9 cellular contexts compared by ENCODE assay signal in genomic region chr2:85924522-85924921, GRCh38. TPM values are rescaled to one million over a fixed set of nuclear protein-coding genes. Genes with fewer than 3 reads are reported as not detected.
A peak's percentile ranks its signal among the peaks of the same experiment; 100 is the strongest.
DNase-seq lines count a peak whose midpoint lies in the region; TF ChIP-seq lines count a peak whose summit lies in the region.
"Had no signal": no experiment of that assay in that cellular context is flagged by ENCODE, and none has a peak within 500 bp of the region (broad histone marks: within the 10 kb centered on the region; RNA-seq: fewer than 3 reads in every experiment).

No MANE protein-coding gene starts in this region.

- H4K20me1 ChIP-seq in BLaER1 treated with 17β-estradiol and CSF1 and Interleukin-3, amounts not matched to agents 10 nM and 100 nM = no peaks in the 10 kb centered on the region

- H3K9me3 Mint-ChIP-seq in progenitor cell of endocrine pancreas (ENCODE audit: low read depth) (no peaks in the 10 kb centered on the region), type B pancreatic cell (no peaks in the 10 kb centered on the region)

- POLR2A ChIA-PET in RWPE1 (lab: Yijun Ruan, JAX; ENCODE audit: low non-redundant PET) = no interaction called here

- H3K4me2 ChIP-seq in BLaER1 treated with 17β-estradiol and CSF1 and Interleukin-3, amounts not matched to agents 10 nM and 100 nM = peak overlapping the region; percentile 1 to 67 (median 46); a peak in 20 of 22 replicates

- TF ChIP-seq CTCF in RWPE1 (conservative IDR thresholded peaks at IDR 0.05; ENCODE audit: low read depth) (no peak), progenitor cell of endocrine pancreas (IDR thresholded peaks at IDR 0.05; ENCODE audit: unreplicated experiment) (no peak), type B pancreatic cell (conservative IDR thresholded peaks at IDR 0.05) (no peak)

- H3K27ac Mint-ChIP-seq in progenitor cell of endocrine pancreas = peak overlapping the region; percentile 39
- no peak overlapping the region for H3K27ac Mint-ChIP-seq in type B pancreatic cell
- H3K27ac Mint-ChIP-seq: stimulated activated naive CD8-positive, alpha-beta T cell treated with anti-CD3 and anti-CD28 coated beads, Interleukin-15, Interleukin-2, amounts not matched to agents 100 ng/mL and 50 ng/mL, for 24 hours had no signal

- no peaks in the 10 kb centered on the region for H3K36me3 ChIP-seq in BLaER1 treated with 17β-estradiol and CSF1 and Interleukin-3, amounts not matched to agents 10 nM and 100 nM

- H3K4me3 Mint-ChIP-seq in progenitor cell of endocrine pancreas (ENCODE audit: low read depth) (no peak overlapping the region), type B pancreatic cell (no peak overlapping the region)
- H3K4me3 Mint-ChIP-seq: stimulated activated naive CD8-positive, alpha-beta T cell treated with anti-CD3 and anti-CD28 coated beads, Interleukin-15, Interleukin-2, amounts not matched to agents 100 ng/mL and 50 ng/mL, for 24 hours had no signal

- H3K9me3 ChIP-seq in BLaER1 treated with 17β-estradiol and CSF1 and Interleukin-3, amounts not matched to agents 10 nM and 100 nM (replicated peaks in 1 of 11) = peaks cover 0 to 6% (median 0%) of the 10 kb centered on the region in 11 experiments; a peak in 2 of 22 replicates

- H3K4me3 ChIP-seq in BLaER1 treated with 17β-estradiol and CSF1 and Interleukin-3, amounts not matched to agents 10 nM and 100 nM = no peak overlapping the region

- H3K36me3 Mint-ChIP-seq in progenitor cell of endocrine pancreas (ENCODE audit: insufficient read depth) (no peaks in the 10 kb centered on the region), type B pancreatic cell (no peaks in the 10 kb centered on the region)

- H3K27me3 ChIP-seq in BLaER1 treated with 17β-estradiol and CSF1 and Interleukin-3, amounts not matched to agents 10 nM and 100 nM = no peaks in the 10 kb centered on the region

- peaks cover 7 to 34% (median 27%) of the 10 kb centered on the region in 10 experiments; a peak in 19 of 20 replicates for H3K4me1 ChIP-seq in BLaER1 treated with 17β-estradiol and CSF1 and Interleukin-3, amounts not matched to agents 10 nM and 100 nM

- H3K27me3 Mint-ChIP-seq in progenitor cell of endocrine pancreas = no peaks in the 10 kb centered on the region
- H3K27me3 Mint-ChIP-seq in type B pancreatic cell = no peaks in the 10 kb centered on the region
- H3K27me3 Mint-ChIP-seq: stimulated activated naive CD8-positive, alpha-beta T cell treated with anti-CD3 and anti-CD28 coated beads, Interleukin-15, Interleukin-2, amounts not matched to agents 100 ng/mL and 50 ng/mL, for 24 hours had no signal

- H3K4me1 Mint-ChIP-seq in progenitor cell of endocrine pancreas (ENCODE audit: low read depth) (peaks cover 41% of the 10 kb centered on the region), type B pancreatic cell (ENCODE audit: unreplicated experiment) (peaks cover 22% of the 10 kb centered on the region)

- peak; percentile 41 for DNase-seq in RWPE1 (ENCODE audit: low spot score)
- DNase-seq in fibroblast of peridontal ligament (ENCODE audit: extremely low read depth) = peak; percentile 59
- no peak for DNase-seq in progenitor cell of endocrine pancreas (ENCODE audit: low spot score, unreplicated experiment)
- DNase-seq in type B pancreatic cell (ENCODE audit: extremely low spot score, unreplicated experiment) = no peak
- DNase-seq in NCI-H2171 (lab: John Stamatoyannopoulos, UW) = no peak
- no peak for DNase-seq in NCI-H748 treated with DMSO at 0.1 percent for 48 hours (lab: John Stamatoyannopoulos, UW)
- no peak for DNase-seq in GF-D8 (lab: John Stamatoyannopoulos, UW)

- H3K27ac ChIP-seq in BLaER1 treated with 17β-estradiol and CSF1 and Interleukin-3, amounts not matched to agents 10 nM and 100 nM = no peak overlapping the region
- H3K27ac ChIP-seq in RWPE1 = peak overlapping the region; percentile 82

- H3K9ac ChIP-seq in BLaER1 treated with 17β-estradiol and CSF1 and Interleukin-3, amounts not matched to agents 10 nM and 100 nM = peak overlapping the region in 2 of 11 experiments; percentile 7 to 8; a peak in 2 of 22 replicates

- CTCF ChIA-PET in RWPE1 (lab: Yijun Ruan, JAX) = interaction anchor here (0.7 to 0.9 kb wide), 2 partner anchors 37 to 103 kb away, joined by 3 to 4 read pairs; no protein-coding TSS in a partner anchor

RNA-seq across cellular contexts. Expression of gene ST3GAL5, which starts 35.7 kb away (rescaled TPM):
- total RNA-seq in progenitor cell of endocrine pancreas (27.3 and 32.5 TPM in 2 replicates), type B pancreatic cell (ENCODE audit: low replicate concordance) (12.9 and 16.7 TPM in 2 replicates)

Comparison
In these comparisons a context has a peak if more than half of its experiments do, and no peak if none do; other contexts are left out.
1. DNase-seq: peak in RWPE1 (single experiment) and fibroblast of peridontal ligament (single experiment); none in progenitor cell of endocrine pancreas (single experiment), type B pancreatic cell (single experiment), NCI-H2171 (single experiment), NCI-H748 treated with DMSO at 0.1 percent for 48 hours (single experiment) and GF-D8 (single experiment).